In the genomic region with DNA sequence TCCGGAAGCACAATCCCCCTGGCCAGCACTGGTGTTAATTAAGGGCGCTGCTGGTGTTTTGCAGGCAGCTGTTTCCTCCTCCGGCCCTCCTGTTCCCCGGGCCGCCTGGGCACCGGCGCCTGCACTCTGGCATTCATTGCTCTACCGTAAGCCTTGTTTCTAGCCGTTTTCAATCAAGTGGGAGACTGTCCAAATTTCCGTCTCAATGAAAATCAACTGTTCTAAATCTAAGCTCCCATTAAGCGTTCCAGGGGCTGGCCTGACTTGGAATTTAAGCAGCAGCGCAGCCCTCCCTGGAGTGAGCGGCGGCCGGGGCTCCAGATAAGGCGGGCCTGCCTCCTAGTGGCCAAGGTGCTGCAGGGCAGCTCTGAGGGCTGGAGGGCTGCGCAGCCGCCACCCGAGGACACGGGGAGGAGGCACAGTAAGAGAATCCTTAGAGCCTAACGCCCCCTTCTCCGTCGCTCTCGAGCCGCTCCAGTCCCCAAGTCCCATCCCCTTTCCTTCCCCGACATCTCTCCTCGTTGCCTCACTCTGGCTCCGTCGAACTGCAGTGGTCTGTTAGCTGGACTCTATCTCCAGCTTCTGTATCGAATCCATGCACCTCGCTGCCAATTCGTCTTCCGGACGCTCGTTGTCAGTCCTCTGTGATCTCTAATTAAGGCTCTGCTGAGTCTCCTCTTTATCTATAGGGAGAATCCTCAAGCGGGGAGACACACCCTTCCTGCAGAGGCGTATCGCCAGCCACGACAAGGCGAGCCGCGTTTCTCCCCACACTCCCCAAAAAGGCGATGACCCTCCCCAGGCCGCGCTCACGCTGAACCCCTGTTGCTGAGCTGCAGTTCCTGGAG, we compare ENCODE assay signal across 9 cellular contexts. TPM values are rescaled to one million over a fixed set of nuclear protein-coding genes. Genes with fewer than 3 reads are reported as not detected.
DNase-seq lines count a peak whose midpoint lies in the region; ATAC-seq, FAIRE-seq and TF ChIP-seq lines count a peak whose summit lies in the region.
"Had no signal": no experiment of that assay in that cellular context is flagged by ENCODE, and none has a peak within 500 bp of the region (broad histone marks: within the 10 kb centered on the region; RNA-seq: fewer than 3 reads in every experiment).

No MANE protein-coding gene starts in this region.

- H3K9ac ChIP-seq in H1 (replicated peaks in 1 of 4; ENCODE audit: extremely low read depth in 1 of 4, low read depth in 3 of 4, low read length in 3 of 4) (no peak overlapping the region), mesendoderm (ENCODE audit: low read length) (peak overlapping the region; percentile 68)

- H3K27me3 ChIP-seq in H1 (replicated peaks in 1 of 4; ENCODE audit: control insufficient read depth in 3 of 4, extremely low read depth in 1 of 4, insufficient read depth in 3 of 4, low read length in 3 of 4): peaks cover 0 to 17% (median 16%) of the 10 kb centered on the region in 4 experiments; a peak in 6 of 7 replicates
- no peaks in the 10 kb centered on the region for H3K27me3 ChIP-seq in mesendoderm (ENCODE audit: insufficient read depth, low read length, poor library complexity)

- peak; percentile 94 to 97 for TF ChIP-seq RAD21 in H1 (IDR thresholded peaks at IDR 0.05 in 1 of 2, conservative IDR thresholded peaks at IDR 0.05 in 1 of 2; ENCODE audit: low read depth in 2 of 2, low read length in 2 of 2)

- peak overlapping the region; percentile 97 for H2AFZ ChIP-seq in H1 (ENCODE audit: low read length)

- H2BK12ac ChIP-seq in H1 (ENCODE audit: low read depth, low read length): no peak overlapping the region

- H3K9me3 ChIP-seq in H1 (ENCODE audit: insufficient read depth in 2 of 2, low read depth in 1 of 2, low read length in 1 of 2): no peaks in the 10 kb centered on the region

- no peak overlapping the region for H4K5ac ChIP-seq in H1 (ENCODE audit: insufficient read length, low read depth, low read length)
- H4K5ac ChIP-seq in mesendoderm (ENCODE audit: low read length): no peak overlapping the region

- peak; percentile 21 to 86 (median 70) for DNase-seq in C1 segment of cervical spinal cord (lab: John Stamatoyannopoulos, UW)
- peak; percentile 64 for DNase-seq in GM19239 (ENCODE audit: insufficient read length, low spot score)
- peak; percentile 62 for DNase-seq in NCI-H774 (lab: John Stamatoyannopoulos, UW)
- DNase-seq in activated CD8-positive, alpha-beta memory T cell treated with anti-CD3 and anti-CD28 coated beads for 4 hours (ENCODE audit: low read depth in 2 of 2): peak; percentile 72 to 74
- peak; percentile 58 to 90 for DNase-seq in H1 (ENCODE audit: low read depth in 1 of 2, low spot score in 2 of 2)
- peak; percentile 91 for DNase-seq in mesendoderm
- DNase-seq in stimulated activated CD8-positive, alpha-beta memory T cell treated with anti-CD3 and anti-CD28 coated beads, Interleukin-12 subunit alpha, Interleukin-12 subunit beta, amount 100 ng/mL, for 24 hours (ENCODE audit: extremely low read depth): peak; percentile 57

- no peak overlapping the region for H3K23ac ChIP-seq in H1 (ENCODE audit: insufficient read length)
- no peak overlapping the region for H3K23ac ChIP-seq in mesendoderm (ENCODE audit: low read length)

- H2BK20ac ChIP-seq in H1 (ENCODE audit: low read length): no peak overlapping the region

- H3K4me2 ChIP-seq in H1 (ENCODE audit: insufficient read depth in 1 of 2, low read depth in 2 of 2, low read length in 2 of 2): peak overlapping the region; percentile 58 to 98
- peak overlapping the region; percentile 88 for H3K4me2 ChIP-seq in mesendoderm (ENCODE audit: low read length)

- no peak overlapping the region for H4K91ac ChIP-seq in H1 (replicated peaks; ENCODE audit: insufficient read length, low read length)

- CTCF ChIA-PET in H1 (lab: Charles Lee; ENCODE audit: partially characterized antibody): interaction anchor here (0.6 to 7.0 kb wide), 91 partner anchors 8 to 804 kb away, joined by 3 to 101 read pairs (median 4); a partner anchor contains a TSS

- H3K23me2 ChIP-seq in H1 (ENCODE audit: low read depth, low read length): peaks cover 4% of the 10 kb centered on the region; the same call in 1 of the 2 replicates

- H3K4ac ChIP-seq in H1 (replicated peaks; ENCODE audit: insufficient read length, low read depth, low read length) (no peak overlapping the region), mesendoderm (ENCODE audit: low read depth, low read length) (no peak overlapping the region)

- peak; percentile 92 to 99 (median 98) for TF ChIP-seq CTCF in H1 (IDR thresholded peaks at IDR 0.05; ENCODE audit: control extremely low read depth in 1 of 3, insufficient read depth in 1 of 3, low read depth in 1 of 3, low read length in 3 of 3)

- no peaks in the 10 kb centered on the region for H3K79me1 ChIP-seq in H1 (ENCODE audit: low read depth, low read length)
- H3K79me1 ChIP-seq in mesendoderm (ENCODE audit: low read length): no peaks in the 10 kb centered on the region

- no peak overlapping the region; the same call in 1 of the 2 replicates for H3K18ac ChIP-seq in H1 (ENCODE audit: extremely low read depth, low read length)
- no peak overlapping the region for H3K18ac ChIP-seq in mesendoderm (ENCODE audit: low read length)

- no peaks in the 10 kb centered on the region for H3K36me3 ChIP-seq in H1 (ENCODE audit: control insufficient read depth in 2 of 4, insufficient read depth in 4 of 4, low read length in 3 of 4)
- no peaks in the 10 kb centered on the region for H3K36me3 ChIP-seq in mesendoderm (ENCODE audit: control insufficient read depth, insufficient read depth, low read length)

- peak; percentile 53 for FAIRE-seq in GM19239 (lab: Jason Lieb, UNC)
- FAIRE-seq in H1 (lab: Jason Lieb, UNC): no peak

- peaks cover 0 to 2% of the 10 kb centered on the region in 2 experiments for H4K20me1 ChIP-seq in H1 (replicated peaks in 1 of 2; ENCODE audit: control insufficient read depth in 1 of 2, insufficient read depth in 2 of 2, low read length in 2 of 2)

- H4K8ac ChIP-seq in H1 (ENCODE audit: extremely low read depth, insufficient read depth, low read length) (no peak overlapping the region), mesendoderm (ENCODE audit: low read depth, low read length) (no peak overlapping the region)

- TF ChIP-seq EP300 in H1 (IDR thresholded peaks at IDR 0.05; ENCODE audit: borderline replicate concordance in 1 of 2, low read depth in 2 of 2, low read length in 2 of 2): peak in 1 of 2 experiments; percentile 11; a peak in 1 of 3 replicates

- no peak overlapping the region for H2BK120ac ChIP-seq in H1 (replicated peaks; ENCODE audit: low read depth, low read length)
- H2BK120ac ChIP-seq in mesendoderm (ENCODE audit: low read depth, low read length): no peak overlapping the region

- peak; percentile 99 for ATAC-seq in HG03442 (IDR thresholded peaks at IDR 0.05; ENCODE audit: unreplicated experiment)

- H3K14ac ChIP-seq in H1 (ENCODE audit: insufficient read length): no peak overlapping the region

- WGBS in H1 (ENCODE audit: extremely low coverage in 1 of 2, insufficient coverage in 1 of 2, insufficient read length in 1 of 2, insufficient replicate concordance in 2 of 2, low coverage in 1 of 2, low lambda C conversion rate in 2 of 2, missing lambda C conversion rate in 1 of 2), 2 experiments: 4% methylated on average over 46 of the region's 46 CpGs; no CpG with 5 or more reads in 1 of the 2 experiments
- WGBS in mesendoderm (ENCODE audit: extremely low coverage, insufficient coverage, low lambda C conversion rate): no CpG with 5 or more reads among the region's 46 CpGs

- H2BK5ac ChIP-seq in H1 (ENCODE audit: low read depth, low read length): no peak overlapping the region
- H2BK5ac ChIP-seq in mesendoderm (ENCODE audit: low read length): no peak overlapping the region

- H2AK5ac ChIP-seq in H1 (ENCODE audit: low read depth, low read length): no peak overlapping the region
- H2AK5ac ChIP-seq in mesendoderm (ENCODE audit: low read length): no peak overlapping the region

- no peak for TF ChIP-seq POLR2A in H1 (IDR thresholded peaks at IDR 0.05; ENCODE audit: control extremely low read depth in 1 of 2, low read depth in 2 of 2, low read length in 2 of 2)

- H3K79me2 ChIP-seq in H1 (ENCODE audit: control insufficient read depth in 1 of 2, insufficient read depth in 2 of 2, low read length in 2 of 2) (no peaks in the 10 kb centered on the region), mesendoderm (ENCODE audit: control insufficient read depth, insufficient read depth, low read length) (no peaks in the 10 kb centered on the region)

- H3K4me3 ChIP-seq in H1 (ENCODE audit: extremely low read depth in 1 of 4, insufficient read depth in 2 of 4, low read depth in 3 of 4, low read length in 4 of 4) (peak overlapping the region; percentile 34 to 71 (median 60); a peak in 7 of 8 replicates), mesendoderm (ENCODE audit: low read length) (peak overlapping the region; percentile 36)

- POLR2A ChIA-PET in H1 (lab: Charles Lee; ENCODE audit: partially characterized antibody): interaction anchor here (0.8 to 1.4 kb wide), 3 partner anchors 10 to 131 kb away, joined by 3 to 7 read pairs (median 4); a partner anchor contains a TSS

- H3K56ac ChIP-seq in H1 (replicated peaks; ENCODE audit: insufficient read length, low read depth, low read length): no peak overlapping the region
- peak overlapping the region; percentile 84 for H3K56ac ChIP-seq in mesendoderm (ENCODE audit: low read length)

- H2BK15ac ChIP-seq in H1 (ENCODE audit: low read length): no peak overlapping the region; the same call in 1 of the 2 replicates
- H2BK15ac ChIP-seq in mesendoderm (replicated peaks; ENCODE audit: low read depth): no peak overlapping the region

- peaks cover 0 to 4% (median 3%) of the 10 kb centered on the region in 4 experiments; a peak in 3 of 7 replicates for H3K4me1 ChIP-seq in H1 (replicated peaks in 1 of 4; ENCODE audit: control insufficient read depth in 3 of 4, insufficient read depth in 4 of 4, low read length in 3 of 4)
- peaks cover 3% of the 10 kb centered on the region for H3K4me1 ChIP-seq in mesendoderm (ENCODE audit: control insufficient read depth, low read depth, low read length)

- H3K27ac ChIP-seq in H1 (ENCODE audit: low read depth, low read length) (no peak overlapping the region), mesendoderm (ENCODE audit: low read depth, low read length) (no peak overlapping the region)
- H3K27ac ChIP-seq: epithelial cell of prostate had no signal

TF ChIP-seq in H1, 55 proteins besides CTCF, POLR2A, EP300 and RAD21 (continues in another document):
- no peak for TF ChIP-seq KDM5A (IDR thresholded peaks at IDR 0.05; ENCODE audit: low read length)
- TF ChIP-seq SUZ12 (IDR thresholded peaks at IDR 0.05; ENCODE audit: low read length): 0 out of 2 replicates have a peak, but pooled peaks have one; percentile 7

RNA-seq across cellular contexts. Expression of a gene that starts 57.8 kb away (rescaled TPM):
- total RNA-seq in H1 (2021; fragmentation: NEBNext Ultra II Directional; extraction: Animal tissue kit (Norgen Biotek cat#: 25700)): 58.5 and 58.9 TPM in 2 replicates
- polyA plus RNA-seq in H1 (2011; rRNA removed): 42.0 and 49.1 TPM in 2 replicates
- 48.4 TPM for polyA plus RNA-seq in H1 (2011; cell fraction: cytosol; rRNA removed)
- 45.7 TPM for polyA plus RNA-seq in H1 (2011; cell fraction: nucleus; rRNA removed)
- 29.8 to 37.9 TPM (median 34.2 TPM) in 4 replicates for polyA plus RNA-seq in H1 (2012, experiment 1 of 2)
- polyA plus RNA-seq in H1 (2012, experiment 2 of 2): 3.1 TPM
- polyA plus RNA-seq in H1 (2013, experiment 1 of 2): 44.7 TPM
- 50.3 TPM for polyA plus RNA-seq in H1 (2013, experiment 2 of 2)
- polyA minus RNA-seq in H1 (2011; rRNA and poly(A)+ RNA removed): 90.4 and 90.6 TPM in 2 replicates
- 49.9 TPM for polyA minus RNA-seq in H1 (2011; cell fraction: cytosol; rRNA and poly(A)+ RNA removed)
- polyA minus RNA-seq in H1 (2011; cell fraction: nucleus; rRNA and poly(A)+ RNA removed): 53.5 TPM
- polyA plus RNA-seq in mesendoderm (2013, experiment 1 of 2): 30.1 TPM
- 30.3 TPM for polyA plus RNA-seq in mesendoderm (2013, experiment 2 of 2)
